ENCODE assay signal across 8 cellular contexts in the genomic region with DNA sequence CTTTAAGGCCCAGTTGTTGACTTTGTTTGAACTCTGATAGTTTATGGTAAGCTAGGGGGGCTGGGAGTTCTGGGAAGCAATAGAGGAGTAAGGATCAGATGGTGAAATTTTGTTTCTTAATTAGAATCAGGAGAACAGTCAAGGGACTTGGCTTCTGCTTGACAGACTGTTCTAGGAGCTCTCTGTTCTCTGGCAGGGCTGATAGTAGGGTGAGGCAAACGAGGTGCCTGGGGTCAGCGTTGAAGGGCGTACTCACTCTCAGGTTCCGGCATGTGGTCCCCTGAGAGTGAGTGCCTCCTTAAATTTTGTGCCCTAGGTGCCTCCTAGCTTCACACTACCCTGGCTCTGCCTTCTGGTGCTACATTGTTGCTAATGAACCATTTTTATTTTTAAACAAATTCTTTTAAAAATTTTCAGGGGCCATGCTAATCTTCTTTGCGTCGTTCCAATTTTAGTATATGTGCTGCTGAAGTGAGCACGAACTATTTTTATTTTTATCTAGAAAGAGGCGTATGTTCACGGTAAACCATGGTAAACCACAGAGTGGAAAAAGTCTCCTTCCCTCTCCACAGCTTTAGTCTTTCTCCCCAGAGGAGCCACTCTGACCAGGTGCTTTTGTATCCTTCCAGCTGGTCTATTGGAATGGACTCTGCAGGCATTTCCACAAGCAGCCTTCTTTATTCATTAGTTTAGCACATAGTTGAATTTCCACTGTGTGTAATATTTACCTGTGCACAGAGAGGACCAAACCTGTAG. TPM values are rescaled to one million over a fixed set of nuclear protein-coding genes. Genes with fewer than 3 reads are reported as not detected.
DNase-seq lines count a peak whose midpoint lies in the region; ATAC-seq lines count a peak whose summit lies in the region.

No MANE protein-coding gene starts in this region.

- H3K9me3 ChIP-seq in skeletal muscle tissue (ENCODE audit: control insufficient read depth in 3 of 3, low read length in 3 of 3): no peaks in the 10 kb centered on the region

- H3K9ac ChIP-seq in skeletal muscle tissue (ENCODE audit: low read depth in 1 of 3, low read length in 3 of 3): peak overlapping the region in 2 of 3 donors; percentile 60 to 63

- H3K4me1 ChIP-seq in skeletal muscle tissue (ENCODE audit: control insufficient read depth in 3 of 3, insufficient read depth in 3 of 3, low read length in 3 of 3): peaks cover 79 to 88% (median 80%) of the 10 kb centered on the region in 3 donors

- peak overlapping the region in 1 of 3 donors; percentile 39 for H3K4me3 ChIP-seq in skeletal muscle tissue (ENCODE audit: low read length in 3 of 3)

- DNase-seq in caudate nucleus (lab: John Stamatoyannopoulos, UW) (peak in 1 of 61 donors; percentile 28), GF-D8 (lab: John Stamatoyannopoulos, UW) (no peak), dedifferentiated amniotic fluid mesenchymal stem cell (ENCODE audit: extremely low spot score) (no peak), NCI-H226 (no peak)

- H3K36me3 ChIP-seq in skeletal muscle tissue (ENCODE audit: control insufficient read depth in 3 of 3, insufficient read depth in 3 of 3, low read length in 3 of 3): peaks cover 9 to 12% (median 9%) of the 10 kb centered on the region in 3 donors

- no peaks in the 10 kb centered on the region for H3K27me3 ChIP-seq in skeletal muscle tissue (ENCODE audit: control insufficient read depth in 3 of 3, insufficient read depth in 3 of 3, low read length in 3 of 3)

- H3K27ac ChIP-seq in caudate nucleus (ENCODE audit: low read depth, low read length) (peak overlapping the region; percentile 46), skeletal muscle tissue (ENCODE audit: low read depth, low read length) (peak overlapping the region; percentile 79)

- ATAC-seq in GM18517 (IDR thresholded peaks at IDR 0.05; ENCODE audit: unreplicated experiment) (peak; percentile 54), HG03060 (IDR thresholded peaks at IDR 0.05; ENCODE audit: low read depth, unreplicated experiment) (peak; percentile 38), HG02970 (IDR thresholded peaks at IDR 0.05; ENCODE audit: low FRiP score, unreplicated experiment) (no peak)

RNA-seq across cellular contexts. Expression of gene SLC7A6, which starts 19.7 kb away (rescaled TPM):
- 9.4 TPM for total RNA-seq in skeletal muscle tissue

RNA-seq across cellular contexts. Expression of gene SLC7A6OS, which starts 26.7 kb away (rescaled TPM):
- 11.0 TPM for total RNA-seq in skeletal muscle tissue

RNA-seq across cellular contexts. Expression of gene PRMT7, which starts 26.8 kb away (rescaled TPM):
- total RNA-seq in skeletal muscle tissue: 49.1 TPM

RNA-seq across cellular contexts. Expression of gene PLA2G15, which starts 38.8 kb away (rescaled TPM):
- total RNA-seq in skeletal muscle tissue: 23.0 TPM

RNA-seq across cellular contexts. Expression of gene ESRP2, which starts 48.1 kb away (rescaled TPM):
- total RNA-seq in skeletal muscle tissue: not detected
